In genomic region chr9:33044677-33045282, GRCh38 we compare ENCODE assay signal across 7 cellular contexts. TPM values are rescaled to one million over a fixed set of nuclear protein-coding genes. Genes with fewer than 3 reads are reported as not detected.
DNase-seq lines count a peak whose midpoint lies in the region; ATAC-seq, FAIRE-seq and TF ChIP-seq lines count a peak whose summit lies in the region.

No MANE protein-coding gene starts in this region.

- POLR2A ChIA-PET in GM12878 (lab: Charles Lee) = interaction anchor here (1.0 to 1.2 kb wide), 2 partner anchors 19 to 43 kb away, joined by 3 to 6 read pairs; partner anchors contain the start of gene DNAJA1

- peak; percentile 73 for DNase-seq in G401 (ENCODE audit: low spot score)
- peak; percentile 70 for DNase-seq in NCI-H1694 treated with DMSO at 0.1 percent for 48 hours (lab: John Stamatoyannopoulos, UW)
- no peak for DNase-seq in GM12878 (ENCODE audit: low read depth, low spot score)
- no peak for DNase-seq in immature natural killer cell
- no peak for DNase-seq in stimulated activated CD8-positive, alpha-beta memory T cell treated with anti-CD3 and anti-CD28 coated beads, Interleukin-4, amount 100 ng/mL, for 48 hours
- DNase-seq in kidney glomerular epithelial cell (lab: John Stamatoyannopoulos, UW) = no peak

- H3K4me3 Mint-ChIP-seq in immature natural killer cell = peak overlapping the region; percentile 73 to 86 (median 81)
- H3K4me3 Mint-ChIP-seq in stimulated activated memory B cell treated with anti-CD40 and anti-IgM and Interleukin-4, amounts not matched to agents 10 μg/mL and 1 μg/mL and 100 μg/mL, for 72 hours = peak overlapping the region; percentile 77

- H3K36me3 Mint-ChIP-seq in immature natural killer cell = peaks cover 16 to 29% (median 20%) of the 10 kb centered on the region in 3 donors
- peaks cover 32% of the 10 kb centered on the region for H3K36me3 Mint-ChIP-seq in stimulated activated memory B cell treated with anti-CD40 and anti-IgM and Interleukin-4, amounts not matched to agents 10 μg/mL and 1 μg/mL and 100 μg/mL, for 72 hours

- peaks cover 10% of the 10 kb centered on the region for H3K4me1 ChIP-seq in GM12878 (ENCODE audit: control insufficient read depth, insufficient read depth, low read length)

- WGBS in GM12878 (ENCODE audit: insufficient coverage, insufficient replicate concordance, low lambda C conversion rate, missing lambda C conversion rate) = 69% methylated on average over 12 of the region's 12 CpGs

- no peak for TF ChIP-seq RAD21 in GM12878 (IDR thresholded peaks at IDR 0.05; ENCODE audit: insufficient read depth, low read depth, low read length)

- intact Hi-C loops in GM12878 (cut with micrococcal nuclease; ENCODE audit: unreplicated experiment) = no loop called here

- H3K4me2 ChIP-seq in GM12878 (ENCODE audit: control insufficient read depth, insufficient read depth) = peak overlapping the region; percentile 94

- SMC1A ChIA-PET in GM12878 (lab: Charles Lee; ENCODE audit: uncharacterized antibody, unreplicated experiment) = interaction anchor here (0.7 to 4.0 kb wide), 4 partner anchors 16 to 463 kb away, joined by 3 to 10 read pairs (median 6); no protein-coding TSS in a partner anchor

- in situ Hi-C loops in G401 (cut with HindIII; ENCODE audit: low sequenced_read_pairs) = no loop called here
- in situ Hi-C loops in GM12878 (cut with MboI) = no loop called here

- no peak for TF ChIP-seq POLR2A in GM12878 (IDR thresholded peaks at IDR 0.05; ENCODE audit: low read depth, low read length)

- no peaks in the 10 kb centered on the region for H4K20me1 ChIP-seq in GM12878 (ENCODE audit: control insufficient read depth, insufficient read depth)

- peak overlapping the region; percentile 58 for H3K9ac ChIP-seq in GM12878 (ENCODE audit: control insufficient read depth, insufficient read depth, low read length)

- H3K27ac Mint-ChIP-seq in immature natural killer cell = peak overlapping the region; percentile 42 to 76 (median 66)
- peak overlapping the region; percentile 72 for H3K27ac Mint-ChIP-seq in stimulated activated memory B cell treated with anti-CD40 and anti-IgM and Interleukin-4, amounts not matched to agents 10 μg/mL and 1 μg/mL and 100 μg/mL, for 72 hours

- no peak for FAIRE-seq in GM12878 (lab: Jason Lieb, UNC)

- TF ChIP-seq EP300 in GM12878 (IDR thresholded peaks at IDR 0.05; ENCODE audit: borderline replicate concordance in 1 of 2, control insufficient read depth in 1 of 2, low read depth in 2 of 2, low read length in 2 of 2) = no peak

- CTCF ChIA-PET in GM12878 (lab: Yijun Ruan, JAX) = interaction anchor here (1.2 to 3.1 kb wide), 3 partner anchors 16 to 182 kb away, joined by 3 to 9 read pairs (median 6); no protein-coding TSS in a partner anchor

- no peaks in the 10 kb centered on the region; the same call in 1 of the 3 replicates for H3K9me3 ChIP-seq in GM12878 (replicated peaks; ENCODE audit: control insufficient read depth, insufficient read depth, low read length)

- peak; percentile 5; the same call in 2 of the 3 replicates for ATAC-seq in GM12878
- no peak for ATAC-seq in stimulated activated memory B cell treated with anti-CD40 and anti-IgM and Interleukin-4, amounts not matched to agents 10 μg/mL and 1 μg/mL and 100 μg/mL, for 72 hours

- TF ChIP-seq CTCF in GM12878 (IDR thresholded peaks at IDR 0.05 in 2 of 3, conservative IDR thresholded peaks at IDR 0.05 in 1 of 3; ENCODE audit: control insufficient read depth in 2 of 3, extremely low read depth in 1 of 3, insufficient read depth in 1 of 3, low read depth in 3 of 3, low read length in 3 of 3) = peak in 1 of 3 experiments; percentile 43; a peak in 1 of 6 replicates

- peaks cover 1 to 9% of the 10 kb centered on the region in 2 experiments for H3K36me3 ChIP-seq in GM12878 (ENCODE audit: control insufficient read depth in 2 of 2, insufficient read depth in 2 of 2, low read length in 1 of 2)

- RAD21 ChIA-PET in GM12878 (lab: Charles Lee; ENCODE audit: unreplicated experiment) = no interaction called here

- BruUV-seq in GM12878 (replicated peaks; lab: Mats Ljungman, UMichigan) = no TSS peak

- no peaks in the 10 kb centered on the region for H3K79me2 ChIP-seq in GM12878 (ENCODE audit: control insufficient read depth, insufficient read depth, low read length)

- peak overlapping the region; percentile 50 for H3K27ac ChIP-seq in GM12878 (ENCODE audit: control insufficient read depth, insufficient read depth)

- peaks cover 0 to 6% (median 0%) of the 10 kb centered on the region in 3 donors for H3K27me3 Mint-ChIP-seq in immature natural killer cell (ENCODE audit: low read depth in 3 of 3)
- H3K27me3 Mint-ChIP-seq in stimulated activated memory B cell treated with anti-CD40 and anti-IgM and Interleukin-4, amounts not matched to agents 10 μg/mL and 1 μg/mL and 100 μg/mL, for 72 hours = no peaks in the 10 kb centered on the region

- H3K4me3 ChIP-seq in GM12878 = peak overlapping the region; percentile 31; the same call in 1 of the 2 replicates

- H2AFZ ChIP-seq in GM12878 (ENCODE audit: control insufficient read depth, low read depth, low read length) = peak overlapping the region; percentile 64

- no peaks in the 10 kb centered on the region for H3K27me3 ChIP-seq in GM12878 (replicated peaks in 1 of 2; ENCODE audit: control insufficient read depth in 2 of 2, insufficient read depth in 2 of 2, low read length in 1 of 2)

- H3K4me1 Mint-ChIP-seq in immature natural killer cell = peaks cover 14 to 30% of the 10 kb centered on the region in 2 donors
- H3K4me1 Mint-ChIP-seq in stimulated activated memory B cell treated with anti-CD40 and anti-IgM and Interleukin-4, amounts not matched to agents 10 μg/mL and 1 μg/mL and 100 μg/mL, for 72 hours = peaks cover 22% of the 10 kb centered on the region

- H3K9me3 Mint-ChIP-seq in immature natural killer cell = no peaks in the 10 kb centered on the region
- H3K9me3 Mint-ChIP-seq in stimulated activated memory B cell treated with anti-CD40 and anti-IgM and Interleukin-4, amounts not matched to agents 10 μg/mL and 1 μg/mL and 100 μg/mL, for 72 hours = no peaks in the 10 kb centered on the region

RNA-seq across cellular contexts. Expression of gene DNAJA1, which starts 19.7 kb away (rescaled TPM):
- total RNA-seq in G401 (2014; rRNA removed; shearing (Covaris generic)) = 163 and 266 TPM in 2 replicates
- total RNA-seq in GM12878 (2013; cell fraction: nucleolus; rRNA removed) = 29.0 and 31.2 TPM in 2 replicates
- total RNA-seq in GM12878 (2014; rRNA removed) = 69.7 and 77.9 TPM in 2 replicates
- total RNA-seq in GM12878 (2014; rRNA removed; fragmentation: Illumina TruSeq; extraction: Trizol) = 135 and 143 TPM in 2 replicates
- 105 and 109 TPM in 2 replicates for total RNA-seq in GM12878 (2021)
- 44.2 TPM for polyA plus RNA-seq in GM12878 (2011; ENCODE audit: low read depth)
- polyA plus RNA-seq in GM12878 (2011; rRNA removed) = 206 and 243 TPM in 2 replicates
- 85.5 and 86.9 TPM in 2 replicates for polyA plus RNA-seq in GM12878 (2011; cell fraction: cytosol; rRNA removed)
- 51.1 and 71.9 TPM in 2 replicates for polyA plus RNA-seq in GM12878 (2011; cell fraction: nucleus; rRNA removed)
- 71.1 and 80.8 TPM in 2 replicates for polyA plus RNA-seq in GM12878 (2012)
- 171 and 195 TPM in 2 replicates for polyA plus RNA-seq in GM12878 (2014; fragmentation: Illumina TruSeq; extraction: Trizol)
- 100 to 1,000 TPM; 115 to 149 TPM for polyA plus RNA-seq in GM12878 (2014; fragmentation: Nextera tagmentation; extraction: Ambion mirVana)
- polyA plus RNA-seq in GM12878 (2014; rRNA removed) = 98.8 and 114 TPM in 2 replicates
- 100 to 1,000 TPM; 160 to 162 TPM for polyA plus RNA-seq in GM12878 (2016; fragmentation: Nextera tagmentation; extraction: Ambion mirVana)
- polyA minus RNA-seq in GM12878 (2011; rRNA and poly(A)+ RNA removed) = 91.3 and 178 TPM in 2 replicates
- polyA minus RNA-seq in GM12878 (2011; cell fraction: cytosol; rRNA and poly(A)+ RNA removed) = 70.4 and 89.4 TPM in 2 replicates
- polyA minus RNA-seq in GM12878 (2011; cell fraction: nucleus; rRNA and poly(A)+ RNA removed) = 21.0 and 40.6 TPM in 2 replicates
- polyA plus RNA-seq in immature natural killer cell = 100 to 1,000 TPM in 1 of 3 donors, 10 to 100 TPM in 2; 64.2 to 108 (median 95.2) TPM

RNA-seq across cellular contexts. Expression of gene SMU1, which starts 31.7 kb away (rescaled TPM):
- 34.4 and 49.4 TPM in 2 replicates for total RNA-seq in G401 (2014; rRNA removed; shearing (Covaris generic))
- 17.9 and 19.4 TPM in 2 replicates for total RNA-seq in GM12878 (2013; cell fraction: nucleolus; rRNA removed)
- total RNA-seq in GM12878 (2014; rRNA removed) (22.8 and 26.6 TPM in 2 replicates), GM12878 (2014; rRNA removed; fragmentation: Illumina TruSeq; extraction: Trizol) (33.4 and 34.6 TPM in 2 replicates), GM12878 (2021) (19.7 and 20.4 TPM in 2 replicates)
- polyA plus RNA-seq in GM12878 (2011; ENCODE audit: low read depth) = 11.8 TPM
- polyA plus RNA-seq in GM12878 (2011; rRNA removed) (21.1 and 27.5 TPM in 2 replicates), GM12878 (2014; fragmentation: Illumina TruSeq; extraction: Trizol) (22.2 and 26.0 TPM in 2 replicates), GM12878 (2014; fragmentation: Nextera tagmentation; extraction: Ambion mirVana) (10 to 100 TPM; 18.5 to 20.7 TPM), GM12878 (2014; rRNA removed) (16.5 and 20.0 TPM in 2 replicates), GM12878 (2016; fragmentation: Nextera tagmentation; extraction: Ambion mirVana) (10 to 100 TPM; 20.2 to 22.0 TPM), immature natural killer cell (10 to 100 TPM; 15.5 to 35.7 (median 22.5) TPM)
- 11.3 and 11.4 TPM in 2 replicates for polyA plus RNA-seq in GM12878 (2011; cell fraction: cytosol; rRNA removed)
- 7.2 and 8.2 TPM in 2 replicates for polyA plus RNA-seq in GM12878 (2011; cell fraction: nucleus; rRNA removed)
- polyA plus RNA-seq in GM12878 (2012) = 12.9 and 13.9 TPM in 2 replicates
- polyA minus RNA-seq in GM12878 (2011; rRNA and poly(A)+ RNA removed) = 22.7 and 27.6 TPM in 2 replicates
- polyA minus RNA-seq in GM12878 (2011; cell fraction: cytosol; rRNA and poly(A)+ RNA removed) = 9.6 and 10.7 TPM in 2 replicates
- 5.0 and 6.0 TPM in 2 replicates for polyA minus RNA-seq in GM12878 (2011; cell fraction: nucleus; rRNA and poly(A)+ RNA removed)

RNA-seq across cellular contexts. Expression of gene APTX, which starts 43.4 kb away (rescaled TPM):
- total RNA-seq in G401 (2014; rRNA removed; shearing (Covaris generic)) = 41.4 and 47.5 TPM in 2 replicates
- 55.9 and 60.3 TPM in 2 replicates for total RNA-seq in GM12878 (2013; cell fraction: nucleolus; rRNA removed)
- total RNA-seq in GM12878 (2014; rRNA removed) (45.1 and 51.6 TPM in 2 replicates), GM12878 (2014; rRNA removed; fragmentation: Illumina TruSeq; extraction: Trizol) (50.6 and 54.9 TPM in 2 replicates), GM12878 (2021) (37.7 and 40.9 TPM in 2 replicates)
- polyA plus RNA-seq in GM12878 (2011; ENCODE audit: low read depth) = 28.9 TPM
- polyA plus RNA-seq in GM12878 (2011; rRNA removed) (56.6 and 70.7 TPM in 2 replicates), GM12878 (2014; fragmentation: Illumina TruSeq; extraction: Trizol) (58.3 and 70.1 TPM in 2 replicates), GM12878 (2014; fragmentation: Nextera tagmentation; extraction: Ambion mirVana) (10 to 100 TPM; 73.9 to 74.8 TPM), GM12878 (2014; rRNA removed) (44.8 and 54.1 TPM in 2 replicates), GM12878 (2016; fragmentation: Nextera tagmentation; extraction: Ambion mirVana) (10 to 100 TPM; 81.7 to 87.0 TPM), immature natural killer cell (10 to 100 TPM; 32.7 to 43.1 (median 33.8) TPM)
- 29.4 and 30.4 TPM in 2 replicates for polyA plus RNA-seq in GM12878 (2011; cell fraction: cytosol; rRNA removed)
- 44.7 and 46.5 TPM in 2 replicates for polyA plus RNA-seq in GM12878 (2011; cell fraction: nucleus; rRNA removed)
- polyA plus RNA-seq in GM12878 (2012) = 31.7 and 32.3 TPM in 2 replicates
- 25.1 and 31.6 TPM in 2 replicates for polyA minus RNA-seq in GM12878 (2011; rRNA and poly(A)+ RNA removed)
- polyA minus RNA-seq in GM12878 (2011; cell fraction: cytosol; rRNA and poly(A)+ RNA removed) = 8.0 and 16.6 TPM in 2 replicates
- 20.1 and 32.4 TPM in 2 replicates for polyA minus RNA-seq in GM12878 (2011; cell fraction: nucleus; rRNA and poly(A)+ RNA removed)

Comparison
In these comparisons a context has a peak if more than half of its experiments do, and no peak if none do; other contexts are left out.
1. DNase-seq: peak in G401 (single experiment) and NCI-H1694 treated with DMSO at 0.1 percent for 48 hours (single experiment); none in GM12878 (single experiment), immature natural killer cell (0 of 3), stimulated activated CD8-positive, alpha-beta memory T cell treated with anti-CD3 and anti-CD28 coated beads, Interleukin-4, amount 100 ng/mL, for 48 hours (single experiment) and kidney glomerular epithelial cell (single experiment).